8 cellular contexts compared by ENCODE assay signal in the genomic region with DNA sequence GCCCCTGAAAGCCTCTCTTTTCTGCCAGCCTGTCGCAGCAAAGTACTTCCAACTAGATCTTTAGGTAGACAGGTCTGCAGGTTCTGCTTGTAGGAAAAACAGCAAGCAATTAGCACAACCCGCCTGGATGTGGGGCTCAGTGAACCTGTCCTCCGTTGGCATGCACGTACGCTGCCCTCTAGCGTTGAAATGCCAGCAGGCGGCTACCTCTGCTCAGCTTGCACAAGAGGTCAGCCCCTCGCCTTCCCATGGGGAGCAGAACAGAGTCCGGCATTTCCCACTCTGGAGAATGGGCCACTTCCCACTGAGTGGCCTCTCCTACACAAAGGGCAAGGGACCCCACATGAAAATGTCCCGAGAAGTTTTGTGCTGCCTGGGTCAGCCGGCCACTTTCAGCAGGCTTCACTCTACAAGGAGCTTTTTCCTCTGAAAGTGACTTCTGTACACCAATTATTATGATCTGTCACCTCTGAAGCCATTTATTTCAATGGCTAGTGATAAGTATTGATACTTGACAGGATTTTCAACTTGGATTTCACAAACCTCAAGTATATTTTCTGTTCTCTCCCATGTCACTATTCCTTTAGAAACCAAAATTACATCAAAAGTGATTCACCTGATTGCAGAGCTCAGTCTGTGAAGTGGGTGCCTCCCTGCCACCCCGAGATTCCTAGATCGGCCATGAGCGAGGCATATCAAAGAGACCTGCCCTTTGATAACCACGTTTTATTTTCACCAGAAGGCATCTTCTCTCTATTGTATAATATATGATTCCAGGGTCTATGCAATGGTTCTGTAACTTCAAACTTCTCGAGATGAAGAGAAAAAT. TPM values are rescaled to one million over a fixed set of nuclear protein-coding genes. Genes with fewer than 3 reads are reported as not detected.
DNase-seq lines count a peak whose midpoint lies in the region; ATAC-seq and TF ChIP-seq lines count a peak whose summit lies in the region.

No MANE protein-coding gene starts in this region.

- TF ChIP-seq CTCF in BE2C (IDR thresholded peaks at IDR 0.05; ENCODE audit: low read depth, low read length) (peak; percentile 89), choroid plexus epithelial cell (conservative IDR thresholded peaks at IDR 0.05; ENCODE audit: low read depth, low read length) (peak; percentile 93), liver (IDR thresholded peaks at IDR 0.05; ENCODE audit: low read depth, low read length, missing input control) (peak; percentile 90)

- H3K9me3 ChIP-seq in BE2C (no peaks in the 10 kb centered on the region), liver (ENCODE audit: control insufficient read depth in 4 of 4, low read length in 3 of 4) (no peaks in the 10 kb centered on the region)

- DNase-seq in BE2C = peak; percentile 82
- DNase-seq in NCI-H2107 treated with DMSO at 0.1 percent for 48 hours (lab: John Stamatoyannopoulos, UW; ENCODE audit: unreplicated experiment) = peak; percentile 16
- DNase-seq in choroid plexus epithelial cell (ENCODE audit: low read depth) = peak; percentile 87
- DNase-seq in stimulated activated CD4-positive, alpha-beta T cell treated with anti-CD3 and anti-CD28 coated beads, TNF-alpha, amount 100 ng/mL, for 1 hour (ENCODE audit: low read depth in 3 of 3, low spot score in 1 of 3) = peak in 2 of 3 donors; percentile 13 to 37

- H3K27me3 ChIP-seq in BE2C (peaks cover 4% of the 10 kb centered on the region; the same call in 1 of the 2 replicates), liver (ENCODE audit: control insufficient read depth in 4 of 4, insufficient read depth in 4 of 4, low read length in 3 of 4) (no peaks in the 10 kb centered on the region)

- 38% methylated on average over 16 of the region's 16 CpGs for WGBS in liver

- ATAC-seq in GM19351 (IDR thresholded peaks at IDR 0.05; ENCODE audit: unreplicated experiment) (peak; percentile 73), HG02623 (IDR thresholded peaks at IDR 0.05; ENCODE audit: unreplicated experiment) (no peak)
- ATAC-seq in activated CD4-positive, CD25-positive, alpha-beta regulatory T cell treated with anti-CD3 and anti-CD28 coated beads, Interleukin-2, amount 50 U/mL, for 24 hours = peak; percentile 32 to 36

- no peaks in the 10 kb centered on the region for H3K36me3 ChIP-seq in BE2C
- H3K36me3 ChIP-seq in liver (ENCODE audit: control insufficient read depth in 4 of 4, insufficient read depth in 3 of 4, low read depth in 1 of 4, low read length in 3 of 4) = no peaks in the 10 kb centered on the region

- peak; percentile 96 to 99 for TF ChIP-seq RAD21 in liver (IDR thresholded peaks at IDR 0.05)

- no peak overlapping the region for H3K27ac ChIP-seq in liver (ENCODE audit: low read depth in 1 of 2, low read length in 2 of 2)

- no peaks in the 10 kb centered on the region for H3K4me1 ChIP-seq in BE2C
- peaks cover 6 to 42% (median 31%) of the 10 kb centered on the region in 4 donors for H3K4me1 ChIP-seq in liver (ENCODE audit: control insufficient read depth in 4 of 4, insufficient read depth in 4 of 4, low read length in 3 of 4)

- H3K4me3 ChIP-seq in BE2C (ENCODE audit: low read depth, low read length) = no peak overlapping the region
- H3K4me3 ChIP-seq in choroid plexus epithelial cell (ENCODE audit: low read depth, low read length) = no peak overlapping the region
- H3K4me3 ChIP-seq in liver (ENCODE audit: low read depth in 1 of 3, low read length in 3 of 3) = no peak overlapping the region

- H3K9ac ChIP-seq in liver (ENCODE audit: low read depth in 1 of 2, low read length in 2 of 2) = no peak overlapping the region

TF ChIP-seq in liver, 16 proteins besides CTCF, POLR2A, EP300 and RAD21:
- TF ChIP-seq HNF4A (conservative IDR thresholded peaks at IDR 0.05) = peak; percentile 25 to 59
- peak; percentile 36 for TF ChIP-seq SP1 (IDR thresholded peaks at IDR 0.05)
- peak; percentile 28 to 59 for TF ChIP-seq RXRA (IDR thresholded peaks at IDR 0.05)
- TF ChIP-seq, protein P1, sequence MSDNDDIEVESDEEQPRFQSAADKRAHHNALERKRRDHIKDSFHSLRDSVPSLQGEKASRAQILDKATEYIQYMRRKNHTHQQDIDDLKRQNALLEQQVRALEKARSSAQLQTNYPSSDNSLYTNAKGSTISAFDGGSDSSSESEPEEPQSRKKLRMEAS (IDR thresholded peaks at IDR 0.05) = no peak
- TF ChIP-seq, protein P2, sequence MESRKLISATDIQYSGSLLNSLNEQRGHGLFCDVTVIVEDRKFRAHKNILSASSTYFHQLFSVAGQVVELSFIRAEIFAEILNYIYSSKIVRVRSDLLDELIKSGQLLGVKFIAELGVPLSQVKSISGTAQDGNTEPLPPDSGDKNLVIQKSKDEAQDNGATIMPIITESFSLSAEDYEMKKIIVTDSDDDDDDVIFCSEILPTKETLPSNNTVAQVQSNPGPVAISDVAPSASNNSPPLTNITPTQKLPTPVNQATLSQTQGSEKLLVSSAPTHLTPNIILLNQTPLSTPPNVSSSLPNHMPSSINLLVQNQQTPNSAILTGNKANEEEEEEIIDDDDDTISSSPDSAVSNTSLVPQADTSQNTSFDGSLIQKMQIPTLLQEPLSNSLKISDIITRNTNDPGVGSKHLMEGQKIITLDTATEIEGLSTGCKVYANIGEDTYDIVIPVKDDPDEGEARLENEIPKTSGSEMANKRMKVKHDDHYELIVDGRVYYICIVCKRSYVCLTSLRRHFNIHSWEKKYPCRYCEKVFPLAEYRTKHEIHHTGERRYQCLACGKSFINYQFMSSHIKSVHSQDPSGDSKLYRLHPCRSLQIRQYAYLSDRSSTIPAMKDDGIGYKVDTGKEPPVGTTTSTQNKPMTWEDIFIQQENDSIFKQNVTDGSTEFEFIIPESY (IDR thresholded peaks at IDR 0.05) = no peak
- TF ChIP-seq FOXA2 (IDR thresholded peaks at IDR 0.05) = no peak
- no peak for TF ChIP-seq GABPA (IDR thresholded peaks at IDR 0.05 in 1 of 2, conservative IDR thresholded peaks at IDR 0.05 in 1 of 2)
- TF ChIP-seq YY1 (IDR thresholded peaks at IDR 0.05) = peak; percentile 61
- no peak for TF ChIP-seq FOXA1 (IDR thresholded peaks at IDR 0.05)
- TF ChIP-seq, protein P3, sequence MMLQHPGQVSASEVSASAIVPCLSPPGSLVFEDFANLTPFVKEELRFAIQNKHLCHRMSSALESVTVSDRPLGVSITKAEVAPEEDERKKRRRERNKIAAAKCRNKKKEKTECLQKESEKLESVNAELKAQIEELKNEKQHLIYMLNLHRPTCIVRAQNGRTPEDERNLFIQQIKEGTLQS (IDR thresholded peaks at IDR 0.05) = no peak
- TF ChIP-seq NR2F2 (IDR thresholded peaks at IDR 0.05) = peak; percentile 12

RNA-seq across cellular contexts. Expression of a gene that starts 56.7 kb away (rescaled TPM):
- polyA plus RNA-seq in BE2C (2012; ENCODE audit: insufficient read depth, insufficient read length, low read depth) = 0.42 TPM
- 1 to 10 TPM; 1.1 to 3.2 TPM for total RNA-seq in liver
- polyA plus RNA-seq in liver = 1 to 10 TPM in 1 of 2 donors, under 1 TPM in 1; 0.77 to 1.1 TPM

Comparison
In these comparisons a context has a peak if more than half of its experiments do, and no peak if none do; other contexts are left out.
1. DNase-seq: peak in every context shown above with its lines; median percentile 87 in choroid plexus epithelial cell; 82 in BE2C; 25 in stimulated activated CD4-positive, alpha-beta T cell treated with anti-CD3 and anti-CD28 coated beads, TNF-alpha, amount 100 ng/mL, for 1 hour; 16 in NCI-H2107 treated with DMSO at 0.1 percent for 48 hours.